Comparison of ENCODE assay signal across 1 cellular context in the genomic region with DNA sequence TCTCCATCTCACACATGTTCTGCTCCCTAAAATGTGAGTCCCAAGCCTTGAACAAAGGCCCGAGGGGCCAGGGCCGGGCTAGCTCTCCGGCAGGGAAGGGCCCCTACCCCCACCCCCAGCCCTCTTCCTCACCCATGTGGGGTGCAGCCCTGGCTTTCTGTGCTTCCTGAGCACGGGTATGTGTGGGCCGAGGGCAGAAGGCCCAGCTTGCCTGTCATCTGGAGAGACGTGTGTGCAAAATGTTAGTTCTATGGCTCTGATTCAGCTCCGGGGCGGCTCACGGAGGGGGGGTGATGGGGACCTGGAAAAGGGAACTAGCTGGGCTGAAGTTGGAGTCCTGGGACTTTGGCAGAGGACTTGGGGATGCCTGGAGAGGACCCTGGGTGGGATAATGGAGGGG.
A peak's percentile ranks its signal among the peaks of the same experiment; 100 is the strongest.
TF ChIP-seq lines count a peak whose summit lies in the region.

No MANE protein-coding gene starts in this region.

TF ChIP-seq in K562, 482 proteins besides CTCF, POLR2A, EP300 and RAD21:
- TF ChIP-seq, protein P1, sequence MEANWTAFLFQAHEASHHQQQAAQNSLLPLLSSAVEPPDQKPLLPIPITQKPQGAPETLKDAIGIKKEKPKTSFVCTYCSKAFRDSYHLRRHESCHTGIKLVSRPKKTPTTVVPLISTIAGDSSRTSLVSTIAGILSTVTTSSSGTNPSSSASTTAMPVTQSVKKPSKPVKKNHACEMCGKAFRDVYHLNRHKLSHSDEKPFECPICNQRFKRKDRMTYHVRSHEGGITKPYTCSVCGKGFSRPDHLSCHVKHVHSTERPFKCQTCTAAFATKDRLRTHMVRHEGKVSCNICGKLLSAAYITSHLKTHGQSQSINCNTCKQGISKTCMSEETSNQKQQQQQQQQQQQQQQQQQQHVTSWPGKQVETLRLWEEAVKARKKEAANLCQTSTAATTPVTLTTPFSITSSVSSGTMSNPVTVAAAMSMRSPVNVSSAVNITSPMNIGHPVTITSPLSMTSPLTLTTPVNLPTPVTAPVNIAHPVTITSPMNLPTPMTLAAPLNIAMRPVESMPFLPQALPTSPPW (CRISPR knock-in tag; IDR thresholded peaks at IDR 0.05) = peak; percentile 20; the same call in 1 of the 2 replicates
- TF ChIP-seq, protein P2, sequence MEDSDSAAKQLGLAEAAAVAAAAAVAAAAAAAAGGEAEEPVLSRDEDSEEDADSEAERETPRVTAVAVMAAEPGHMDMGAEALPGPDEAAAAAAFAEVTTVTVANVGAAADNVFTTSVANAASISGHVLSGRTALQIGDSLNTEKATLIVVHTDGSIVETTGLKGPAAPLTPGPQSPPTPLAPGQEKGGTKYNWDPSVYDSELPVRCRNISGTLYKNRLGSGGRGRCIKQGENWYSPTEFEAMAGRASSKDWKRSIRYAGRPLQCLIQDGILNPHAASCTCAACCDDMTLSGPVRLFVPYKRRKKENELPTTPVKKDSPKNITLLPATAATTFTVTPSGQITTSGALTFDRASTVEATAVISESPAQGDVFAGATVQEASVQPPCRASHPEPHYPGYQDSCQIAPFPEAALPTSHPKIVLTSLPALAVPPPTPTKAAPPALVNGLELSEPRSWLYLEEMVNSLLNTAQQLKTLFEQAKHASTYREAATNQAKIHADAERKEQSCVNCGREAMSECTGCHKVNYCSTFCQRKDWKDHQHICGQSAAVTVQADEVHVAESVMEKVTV (CRISPR knock-in tag; IDR thresholded peaks at IDR 0.05) = no peak
